In genomic region chr3:9468460-9468859, GRCh38 we compare ENCODE assay signal across 15 cellular contexts.
DNase-seq lines count a peak whose midpoint lies in the region; ATAC-seq and TF ChIP-seq lines count a peak whose summit lies in the region.
"Had no signal": no experiment of that assay in that cellular context is flagged by ENCODE, and none has a peak within 500 bp of the region (broad histone marks: within the 10 kb centered on the region; RNA-seq: fewer than 3 reads in every experiment).

No MANE protein-coding gene starts in this region.

- no peaks in the 10 kb centered on the region for H3K27me3 ChIP-seq in prostate gland (replicated peaks; ENCODE audit: insufficient read depth)
- H3K27me3 ChIP-seq: BLaER1 treated with 17β-estradiol and CSF1 and Interleukin-3, amounts not matched to agents 10 nM and 100 nM; gastroesophageal sphincter had no signal

- no peak overlapping the region for H3K27ac ChIP-seq in prostate gland
- H3K27ac ChIP-seq: BLaER1 treated with 17β-estradiol and CSF1 and Interleukin-3, amounts not matched to agents 10 nM and 100 nM; gastroesophageal sphincter; psoas muscle; SK-N-MC had no signal

- intact Hi-C loops in prostate gland (cut with DNase I) = no loop called here

- TF ChIP-seq CTCF in prostate gland (IDR thresholded peaks at IDR 0.05) = no peak

- peak; percentile 61 for ATAC-seq in stimulated activated naive CD8-positive, alpha-beta T cell treated with anti-CD3 and anti-CD28 coated beads, Interleukin-15, Interleukin-2, amounts not matched to agents 100 U/mL and 50 U/mL, for 24 hours
- no peak for ATAC-seq in stimulated activated naive CD8-positive, alpha-beta T cell treated with anti-CD3 and anti-CD28 coated beads, Interleukin-15, amount 100 ng/mL, for 72 hours
- peak; percentile 83 to 88 for ATAC-seq in activated T-cell treated with anti-CD3 and anti-CD28 coated beads, Interleukin-2, amount 50 U/mL, for 4 hours
- ATAC-seq: gastroesophageal sphincter had no signal

- DNase-seq in stimulated activated naive CD8-positive, alpha-beta T cell treated with anti-CD3 and anti-CD28 coated beads, Interleukin-15, Interleukin-2, amounts not matched to agents 100 U/mL and 50 U/mL, for 24 hours = no peak
- no peak for DNase-seq in stimulated activated naive CD8-positive, alpha-beta T cell treated with anti-CD3 and anti-CD28 coated beads, Interleukin-15, amount 100 ng/mL, for 72 hours
- no peak for DNase-seq in activated T-cell treated with anti-CD3 and anti-CD28 coated beads, Interleukin-2, amount 50 U/mL, for 4 hours
- DNase-seq in kidney tubule cell (ENCODE audit: low spot score) (peak; percentile 42), DMS 273 treated with DMSO at 0.1 percent for 48 hours (lab: John Stamatoyannopoulos, UW) (no peak), globus pallidus (ENCODE audit: low spot score) (no peak), prostate gland (ENCODE audit: low spot score) (no peak), iPS-NIHi7 (ENCODE audit: extremely low spot score) (no peak)
- DNase-seq: aorta; effector CD4-positive, alpha-beta T cell; HCEC 1CT; psoas muscle had no signal

- WGBS in prostate gland = 92% methylated on average over 7 of the region's 7 CpGs

- no peaks in the 10 kb centered on the region for H3K4me1 ChIP-seq in prostate gland (replicated peaks)
- H3K4me1 ChIP-seq: BLaER1 treated with 17β-estradiol and CSF1 and Interleukin-3, amounts not matched to agents 10 nM and 100 nM; gastroesophageal sphincter; psoas muscle had no signal

- H3K36me3 Mint-ChIP-seq in activated T-cell treated with anti-CD3 and anti-CD28 coated beads, Interleukin-2, amount 50 U/mL, for 4 hours (ENCODE audit: insufficient read depth) = peaks cover 75% of the 10 kb centered on the region

- H3K27ac Mint-ChIP-seq in stimulated activated naive CD8-positive, alpha-beta T cell treated with anti-CD3 and anti-CD28 coated beads, Interleukin-15, amount 100 ng/mL, for 72 hours = peak overlapping the region in 1 of 2 donors; percentile 3

- no peaks in the 10 kb centered on the region for H3K9me3 ChIP-seq in prostate gland
- H3K9me3 ChIP-seq: BLaER1 treated with 17β-estradiol and CSF1 and Interleukin-3, amounts not matched to agents 10 nM and 100 nM; gastroesophageal sphincter; psoas muscle had no signal

- no peaks in the 10 kb centered on the region for H3K9me3 Mint-ChIP-seq in stimulated activated naive CD8-positive, alpha-beta T cell treated with anti-CD3 and anti-CD28 coated beads, Interleukin-15, amount 100 ng/mL, for 72 hours
- H3K9me3 Mint-ChIP-seq in activated T-cell treated with anti-CD3 and anti-CD28 coated beads, Interleukin-2, amount 50 U/mL, for 4 hours = no peaks in the 10 kb centered on the region

- no peaks in the 10 kb centered on the region for H3K27me3 Mint-ChIP-seq in stimulated activated naive CD8-positive, alpha-beta T cell treated with anti-CD3 and anti-CD28 coated beads, Interleukin-15, amount 100 ng/mL, for 72 hours
- no peaks in the 10 kb centered on the region for H3K27me3 Mint-ChIP-seq in activated T-cell treated with anti-CD3 and anti-CD28 coated beads, Interleukin-2, amount 50 U/mL, for 4 hours (ENCODE audit: low read depth)

- H3K36me3 ChIP-seq in prostate gland = peaks cover 12 to 19% of the 10 kb centered on the region in 2 donors

- peaks cover 6% of the 10 kb centered on the region for H3K4me1 Mint-ChIP-seq in stimulated activated naive CD8-positive, alpha-beta T cell treated with anti-CD3 and anti-CD28 coated beads, Interleukin-15, amount 100 ng/mL, for 72 hours
- H3K4me1 Mint-ChIP-seq in activated T-cell treated with anti-CD3 and anti-CD28 coated beads, Interleukin-2, amount 50 U/mL, for 4 hours (ENCODE audit: low read depth) = peaks cover 3% of the 10 kb centered on the region

- no peak for TF ChIP-seq POLR2A in prostate gland (IDR thresholded peaks at IDR 0.05)

- H3K4me3 ChIP-seq in prostate gland = no peak overlapping the region
- H3K4me3 ChIP-seq: BLaER1 treated with 17β-estradiol and CSF1 and Interleukin-3, amounts not matched to agents 10 nM and 100 nM; gastroesophageal sphincter; psoas muscle; SK-N-MC had no signal

- no peak overlapping the region for H3K4me3 Mint-ChIP-seq in stimulated activated naive CD8-positive, alpha-beta T cell treated with anti-CD3 and anti-CD28 coated beads, Interleukin-15, amount 100 ng/mL, for 72 hours
- no peak overlapping the region for H3K4me3 Mint-ChIP-seq in activated T-cell treated with anti-CD3 and anti-CD28 coated beads, Interleukin-2, amount 50 U/mL, for 4 hours
